ENCODE assay signal across 1 cellular context in genomic region chr20:46093531-46093930, GRCh38.
TF ChIP-seq lines count a peak whose summit lies in the region.

No MANE protein-coding gene starts in this region.

TF ChIP-seq in GM12878, 131 proteins besides CTCF, POLR2A, EP300 and RAD21:
- TF ChIP-seq SUZ12 (IDR thresholded peaks at IDR 0.05; ENCODE audit: unreplicated experiment) (no peak), BACH1 (IDR thresholded peaks at IDR 0.05; ENCODE audit: borderline replicate concordance) (no peak), RUNX3 (IDR thresholded peaks at IDR 0.05; ENCODE audit: low read length) (peak; percentile 29; the same call in 1 of the 2 replicates), GATAD2B (conservative IDR thresholded peaks at IDR 0.05; ENCODE audit: low read depth) (no peak), ZNF622 (IDR thresholded peaks at IDR 0.05) (no peak)
TF ChIP-seq in GM12878: peak in this region for 1.
